ENCODE assay signal across 8 cellular contexts in the genomic region with DNA sequence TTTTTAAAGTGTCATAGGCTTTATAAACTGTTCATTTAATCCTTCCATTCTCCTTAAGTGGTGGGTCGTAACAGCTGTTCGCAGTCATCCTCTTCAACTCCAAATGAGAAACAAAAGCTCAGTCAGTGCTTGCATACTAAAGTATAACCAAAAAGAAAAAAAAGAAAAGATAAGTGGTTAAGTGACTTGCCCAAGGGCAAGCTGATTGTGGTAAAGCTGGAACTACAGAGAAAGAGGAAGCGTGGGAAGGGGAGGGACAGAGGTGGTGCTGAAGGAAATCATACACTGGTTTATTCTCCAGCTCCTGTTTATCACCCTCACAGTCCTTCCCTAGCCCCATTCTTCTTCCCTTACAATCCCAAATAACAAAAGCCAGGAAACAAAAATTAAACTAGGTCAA. TPM values are rescaled to one million over a fixed set of nuclear protein-coding genes. Genes with fewer than 3 reads are reported as not detected.
DNase-seq lines count a peak whose midpoint lies in the region; ATAC-seq and TF ChIP-seq lines count a peak whose summit lies in the region.

No MANE protein-coding gene starts in this region.

- H3K4me2 ChIP-seq in DND-41 (ENCODE audit: insufficient read depth, low read length), result no peak overlapping the region

- no peak overlapping the region for H2AFZ ChIP-seq in DND-41 (ENCODE audit: low read depth, low read length)

- peaks cover 13% of the 10 kb centered on the region for H3K4me1 ChIP-seq in DND-41 (ENCODE audit: insufficient read depth, low read length)

- peaks cover 58% of the 10 kb centered on the region for H3K79me2 ChIP-seq in DND-41 (ENCODE audit: insufficient read depth, low read length)

- H4K20me1 ChIP-seq in DND-41 (ENCODE audit: insufficient read depth, low read length), result peaks cover 23% of the 10 kb centered on the region; the same call in 1 of the 2 replicates

- peaks cover 15% of the 10 kb centered on the region for H3K36me3 ChIP-seq in DND-41 (ENCODE audit: insufficient read depth, low read length)

- H3K27me3 ChIP-seq in DND-41 (ENCODE audit: insufficient read depth, low read length, poor library complexity), result no peaks in the 10 kb centered on the region
- no peaks in the 10 kb centered on the region for H3K27me3 ChIP-seq in HL-60 (ENCODE audit: insufficient read depth, poor library complexity, severe bottlenecking)

- no peak overlapping the region for H3K4me3 ChIP-seq in DND-41 (ENCODE audit: low read depth in 1 of 2, low read length in 2 of 2)
- H3K4me3 ChIP-seq in HL-60 (replicated peaks; ENCODE audit: insufficient read depth, low read length), result no peak overlapping the region

- intact Hi-C loops in sciatic nerve (cut with DNase I), result no loop called here

- H3K9me3 ChIP-seq in DND-41 (ENCODE audit: insufficient read depth, low read length, severe bottlenecking), result no peaks in the 10 kb centered on the region

- H3K27ac ChIP-seq in DND-41 (ENCODE audit: low read length) (no peak overlapping the region), HL-60 (replicated peaks) (no peak overlapping the region)

- DNase-seq in DND-41 (peak; percentile 59), HL-60 (ENCODE audit: low read depth in 1 of 2, low spot score in 1 of 2) (peak; percentile 33 to 86), SIG-M5 treated with dmso at 0.1 percent for 504 hours (lab: John Stamatoyannopoulos, UW; ENCODE audit: unreplicated experiment) (peak; percentile 88), foreskin melanocyte (peak; percentile 95), sciatic nerve (ENCODE audit: low spot score) (no peak), NCI-H446 (lab: John Stamatoyannopoulos, UW) (no peak), GM03348 (ENCODE audit: low spot score) (no peak)

- ATAC-seq in DND-41 (ENCODE audit: insufficient read depth, low read depth) (peak; percentile 94), sciatic nerve (no peak), HG02588 (IDR thresholded peaks at IDR 0.05; ENCODE audit: unreplicated experiment) (no peak)

- no peak for TF ChIP-seq CTCF in DND-41 (IDR thresholded peaks at IDR 0.05; ENCODE audit: borderline replicate concordance, extremely low read depth, low read length, poor library complexity, severe bottlenecking)
- TF ChIP-seq CTCF in HL-60 (IDR thresholded peaks at IDR 0.05; ENCODE audit: insufficient read depth, low read length), result no peak

- no peak overlapping the region for H3K9ac ChIP-seq in DND-41 (ENCODE audit: low read depth, low read length)

RNA-seq across cellular contexts. Expression of a gene that starts 29.6 kb away (rescaled TPM):
- 34.8 TPM for total RNA-seq in sciatic nerve

RNA-seq across cellular contexts. Expression of a gene that starts 48.6 kb away (rescaled TPM):
- total RNA-seq in sciatic nerve, result 0.89 TPM

Comparison
In these comparisons a context has a peak if more than half of its experiments do, and no peak if none do; other contexts are left out.
1. DNase-seq: peak in DND-41 (single experiment), HL-60 (2 of 2), SIG-M5 treated with dmso at 0.1 percent for 504 hours (single experiment) and foreskin melanocyte (single experiment); none in sciatic nerve (single experiment), NCI-H446 (0 of 2) and GM03348 (single experiment).